In genomic region chr17:12794919-12795517, GRCh38 we compare ENCODE assay signal across 26 cellular contexts. TPM values are rescaled to one million over a fixed set of nuclear protein-coding genes. Genes with fewer than 3 reads are reported as not detected.
"Had no signal": no experiment of that assay in that cellular context is flagged by ENCODE, and none has a peak within 500 bp of the region (broad histone marks: within the 10 kb centered on the region; RNA-seq: fewer than 3 reads in every experiment).

No MANE protein-coding gene starts in this region.

- H3K36me3 Mint-ChIP-seq: activated naive CD8-positive, alpha-beta T cell treated with anti-CD3 and anti-CD28 coated beads for 36 hours had no signal

- DNase-seq: activated CD4-positive, alpha-beta T cell treated with anti-CD3 and anti-CD28 coated beads, Interleukin-2, amount 10 ng/mL, durations not matched to agents 24 days and 14 days; activated CD4-positive, alpha-beta T cell treated with anti-CD3 and anti-CD28 coated beads, Interleukin-2, amount 50 U/mL, for 4 hours; activated CD8-positive, alpha-beta T cell treated with anti-CD3 and anti-CD28 coated beads for 36 hours; activated effector memory CD4-positive, alpha-beta T cell treated with anti-CD3 and anti-CD28 coated beads, Interleukin-2, amount 50 U/mL, for 16 hours; activated naive CD4-positive, alpha-beta T cell; activated naive CD4-positive, alpha-beta T cell treated with anti-CD3 and anti-CD28 coated beads, Interleukin-2, amount 50 U/mL, for 16 hours; activated naive CD8-positive, alpha-beta T cell treated with anti-CD3 and anti-CD28 coated beads for 36 hours; activated T-cell treated with anti-CD3 and anti-CD28 coated beads, Interleukin-2, amount 50 U/mL, for 1 hour; activated T-cell treated with anti-CD3 and anti-CD28 coated beads, Interleukin-2, amount 50 U/mL, for 72 hours; amniotic stem cell; aorta; brain microvascular endothelial cell; NCI-H1105; NCI-H1417 treated with DMSO at 0.1 percent for 48 hours; NCI-H1930; NCI-H2081 treated with DMSO at 0.1 percent for 48 hours; NCI-H345; NCI-H524 treated with DMSO at 0.1 percent for 48 hours; SIG-M5; SW 1271; T-helper 1 cell; T-helper 2 cell; T-helper 9 cell had no signal

- H3K4me3 Mint-ChIP-seq: activated CD4-positive, alpha-beta T cell treated with anti-CD3 and anti-CD28 coated beads, Interleukin-2, amount 10 ng/mL, durations not matched to agents 24 days and 14 days; activated CD8-positive, alpha-beta T cell treated with anti-CD3 and anti-CD28 coated beads for 36 hours; activated naive CD8-positive, alpha-beta T cell treated with anti-CD3 and anti-CD28 coated beads for 36 hours; activated T-cell treated with anti-CD3 and anti-CD28 coated beads, Interleukin-2, amount 50 U/mL, for 72 hours; activated T-helper 17 cell treated with anti-CD3 and anti-CD28 coated beads, Interleukin-2, amount 50 U/mL, for 72 hours had no signal

- H3K27ac ChIP-seq: brain microvascular endothelial cell had no signal

- H3K36me3 ChIP-seq: brain microvascular endothelial cell had no signal

- H3K27ac Mint-ChIP-seq: activated CD4-positive, alpha-beta T cell treated with anti-CD3 and anti-CD28 coated beads, Interleukin-2, amount 10 ng/mL, durations not matched to agents 24 days and 14 days; activated CD8-positive, alpha-beta T cell treated with anti-CD3 and anti-CD28 coated beads for 36 hours; activated naive CD8-positive, alpha-beta T cell treated with anti-CD3 and anti-CD28 coated beads for 36 hours; activated T-cell treated with anti-CD3 and anti-CD28 coated beads, Interleukin-2, amount 50 U/mL, for 72 hours; activated T-helper 17 cell treated with anti-CD3 and anti-CD28 coated beads, Interleukin-2, amount 50 U/mL, for 72 hours had no signal

- H3K27me3 ChIP-seq: brain microvascular endothelial cell had no signal

- H3K4me1 Mint-ChIP-seq: activated CD4-positive, alpha-beta T cell treated with anti-CD3 and anti-CD28 coated beads, Interleukin-2, amount 10 ng/mL, durations not matched to agents 24 days and 14 days; activated T-helper 17 cell treated with anti-CD3 and anti-CD28 coated beads, Interleukin-2, amount 50 U/mL, for 72 hours had no signal

- H3K9me3 Mint-ChIP-seq: activated CD4-positive, alpha-beta T cell treated with anti-CD3 and anti-CD28 coated beads, Interleukin-2, amount 10 ng/mL, durations not matched to agents 24 days and 14 days had no signal

- ATAC-seq: activated CD8-positive, alpha-beta T cell treated with anti-CD3 and anti-CD28 coated beads for 36 hours; activated T-cell treated with anti-CD3 and anti-CD28 coated beads, Interleukin-2, amount 50 U/mL, for 72 hours; activated T-helper 17 cell treated with anti-CD3 and anti-CD28 coated beads, Interleukin-2, amount 50 U/mL, for 72 hours; Panc1 had no signal

RNA-seq across cellular contexts. Expression of gene ARHGAP44, which starts 5.7 kb away (rescaled TPM):
- total RNA-seq: M059J had no signal
